In the genomic region with DNA sequence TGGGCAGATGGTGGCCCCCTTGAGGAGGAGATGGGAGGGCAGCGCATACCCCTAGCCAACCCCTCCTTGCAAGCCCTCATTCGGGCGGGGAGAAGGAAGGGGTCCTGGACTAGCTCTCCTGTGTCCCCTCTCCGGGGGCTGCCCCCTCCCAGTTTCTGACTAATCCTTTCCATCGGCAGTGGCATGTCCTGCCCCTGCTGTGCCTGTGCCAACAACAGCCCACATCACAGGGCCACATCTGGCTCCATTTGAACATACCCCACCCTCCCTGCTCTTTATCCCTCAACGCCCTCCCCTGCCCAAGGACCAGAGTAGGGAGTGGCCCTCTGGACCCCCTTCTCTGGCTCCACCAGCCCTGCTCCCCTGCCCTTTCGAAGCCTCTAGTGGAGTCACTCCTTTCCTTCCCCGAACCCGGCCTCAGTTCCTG, we compare ENCODE assay signal across 1 cellular context.
TF ChIP-seq lines count a peak whose summit lies in the region.

No MANE protein-coding gene starts in this region.

TF ChIP-seq in H1, 55 proteins besides CTCF, POLR2A, EP300 and RAD21:
- TF ChIP-seq MAFK (IDR thresholded peaks at IDR 0.05; ENCODE audit: low read depth, low read length) (no peak), HDAC2 (IDR thresholded peaks at IDR 0.05; ENCODE audit: borderline replicate concordance in 1 of 2, low read depth in 2 of 2, low read length in 2 of 2) (no peak), RBBP5 (IDR thresholded peaks at IDR 0.05; ENCODE audit: borderline replicate concordance, low read depth, low read length) (no peak), SIRT6 (IDR thresholded peaks at IDR 0.05; ENCODE audit: low read length) (no peak), ASH2L (IDR thresholded peaks at IDR 0.05; ENCODE audit: low read length) (no peak), GTF2F1 (IDR thresholded peaks at IDR 0.05; ENCODE audit: borderline replicate concordance, low read depth, low read length) (no peak), GABPA (IDR thresholded peaks at IDR 0.05; ENCODE audit: borderline replicate concordance, insufficient read depth, low read length) (no peak), EGR1 (IDR thresholded peaks at IDR 0.05; ENCODE audit: borderline replicate concordance, low read depth, low read length) (no peak), CHD1 (IDR thresholded peaks at IDR 0.05; ENCODE audit: low read depth, low read length) (no peak), SP2 (IDR thresholded peaks at IDR 0.05; ENCODE audit: low read length) (no peak)
- TF ChIP-seq, protein P1, sequence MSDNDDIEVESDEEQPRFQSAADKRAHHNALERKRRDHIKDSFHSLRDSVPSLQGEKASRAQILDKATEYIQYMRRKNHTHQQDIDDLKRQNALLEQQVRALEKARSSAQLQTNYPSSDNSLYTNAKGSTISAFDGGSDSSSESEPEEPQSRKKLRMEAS (IDR thresholded peaks at IDR 0.05), result no peak
